Comparison of ENCODE assay signal across 1 cellular context in the genomic region with DNA sequence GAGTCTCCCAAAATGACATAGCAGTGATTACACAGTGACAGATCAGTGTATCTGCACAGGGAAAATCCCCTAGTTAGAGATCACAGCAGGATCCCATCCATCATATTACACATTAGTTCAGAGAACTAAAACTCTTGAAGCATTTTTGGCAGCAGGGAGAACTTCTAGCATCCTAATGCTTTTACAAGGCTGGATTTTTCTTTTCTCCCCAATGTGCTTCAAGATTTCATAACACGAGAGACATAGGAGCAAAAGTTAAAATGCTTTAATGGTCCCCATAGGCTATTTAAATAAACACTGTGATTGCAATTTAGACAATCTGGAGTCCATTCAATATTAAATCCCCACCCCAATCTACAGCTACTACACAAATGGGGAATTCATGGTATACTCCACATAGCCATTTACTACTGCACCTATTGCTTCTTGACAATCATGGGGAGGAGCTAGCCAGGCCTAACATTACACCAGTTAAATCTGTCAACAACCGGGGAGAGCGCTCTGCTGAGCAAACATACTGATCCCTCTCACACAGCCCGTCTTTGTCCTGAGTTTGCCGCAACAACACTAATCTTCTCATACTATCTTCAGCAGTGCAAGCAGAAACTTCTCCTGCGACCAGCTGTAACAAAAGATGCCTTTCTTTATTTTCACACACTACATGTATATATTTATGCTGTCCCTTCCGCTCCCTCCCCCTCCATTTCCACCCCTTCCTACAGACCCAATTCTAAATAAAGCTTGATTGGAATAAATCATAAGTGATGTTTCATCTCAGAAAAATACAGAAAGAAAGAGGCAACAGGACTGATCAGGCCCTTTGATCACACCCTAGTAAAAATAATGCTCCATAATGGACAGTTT.
A peak's percentile ranks its signal among the peaks of the same experiment; 100 is the strongest.
TF ChIP-seq lines count a peak whose summit lies in the region.

No MANE protein-coding gene starts in this region.

TF ChIP-seq in HepG2, 621 proteins besides CTCF, POLR2A, EP300 and RAD21 (continued from another document and continues in another):
- TF ChIP-seq, protein P1, sequence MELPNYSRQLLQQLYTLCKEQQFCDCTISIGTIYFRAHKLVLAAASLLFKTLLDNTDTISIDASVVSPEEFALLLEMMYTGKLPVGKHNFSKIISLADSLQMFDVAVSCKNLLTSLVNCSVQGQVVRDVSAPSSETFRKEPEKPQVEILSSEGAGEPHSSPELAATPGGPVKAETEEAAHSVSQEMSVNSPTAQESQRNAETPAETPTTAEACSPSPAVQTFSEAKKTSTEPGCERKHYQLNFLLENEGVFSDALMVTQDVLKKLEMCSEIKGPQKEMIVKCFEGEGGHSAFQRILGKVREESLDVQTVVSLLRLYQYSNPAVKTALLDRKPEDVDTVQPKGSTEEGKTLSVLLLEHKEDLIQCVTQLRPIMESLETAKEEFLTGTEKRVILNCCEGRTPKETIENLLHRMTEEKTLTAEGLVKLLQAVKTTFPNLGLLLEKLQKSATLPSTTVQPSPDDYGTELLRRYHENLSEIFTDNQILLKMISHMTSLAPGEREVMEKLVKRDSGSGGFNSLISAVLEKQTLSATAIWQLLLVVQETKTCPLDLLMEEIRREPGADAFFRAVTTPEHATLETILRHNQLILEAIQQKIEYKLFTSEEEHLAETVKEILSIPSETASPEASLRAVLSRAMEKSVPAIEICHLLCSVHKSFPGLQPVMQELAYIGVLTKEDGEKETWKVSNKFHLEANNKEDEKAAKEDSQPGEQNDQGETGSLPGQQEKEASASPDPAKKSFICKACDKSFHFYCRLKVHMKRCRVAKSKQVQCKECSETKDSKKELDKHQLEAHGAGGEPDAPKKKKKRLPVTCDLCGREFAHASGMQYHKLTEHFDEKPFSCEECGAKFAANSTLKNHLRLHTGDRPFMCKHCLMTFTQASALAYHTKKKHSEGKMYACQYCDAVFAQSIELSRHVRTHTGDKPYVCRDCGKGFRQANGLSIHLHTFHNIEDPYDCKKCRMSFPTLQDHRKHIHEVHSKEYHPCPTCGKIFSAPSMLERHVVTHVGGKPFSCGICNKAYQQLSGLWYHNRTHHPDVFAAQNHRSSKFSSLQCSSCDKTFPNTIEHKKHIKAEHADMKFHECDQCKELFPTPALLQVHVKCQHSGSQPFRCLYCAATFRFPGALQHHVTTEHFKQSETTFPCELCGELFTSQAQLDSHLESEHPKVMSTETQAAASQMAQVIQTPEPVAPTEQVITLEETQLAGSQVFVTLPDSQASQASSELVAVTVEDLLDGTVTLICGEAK (IDR thresholded peaks at IDR 0.05) = no peak
- TF ChIP-seq, protein P1 (CRISPR knock-in tag; IDR thresholded peaks at IDR 0.05) = no peak; the same call in 1 of the 2 replicates
- TF ChIP-seq ZSCAN21 (CRISPR knock-in tag; IDR thresholded peaks at IDR 0.05; ENCODE audit: borderline replicate concordance) (0 out of 2 replicates have a peak, but pooled peaks have one; percentile 52), ZBTB43 (CRISPR knock-in tag; conservative IDR thresholded peaks at IDR 0.05) (peak; percentile 74), ZMAT3 (CRISPR knock-in tag; conservative IDR thresholded peaks at IDR 0.05) (peak; percentile 46; the same call in 1 of the 2 replicates), THAP7 (CRISPR knock-in tag; IDR thresholded peaks at IDR 0.05) (no peak), HMG20A (CRISPR knock-in tag; IDR thresholded peaks at IDR 0.05; ENCODE audit: borderline replicate concordance) (peak; percentile 93), ZNF607 (CRISPR knock-in tag; IDR thresholded peaks at IDR 0.05; ENCODE audit: borderline replicate concordance) (no peak), ZNF646 (CRISPR knock-in tag; IDR thresholded peaks at IDR 0.05) (peak; percentile 51; the same call in 1 of the 2 replicates), MAFK (conservative IDR thresholded peaks at IDR 0.05 in 1 of 2, IDR thresholded peaks at IDR 0.05 in 1 of 2; ENCODE audit: low read length in 2 of 2) (peak; percentile 15 to 27; a peak in 2 of 4 replicates), ZSCAN29 (CRISPR knock-in tag; conservative IDR thresholded peaks at IDR 0.05) (0 out of 2 replicates have a peak, but pooled peaks have one; percentile 54), ARNTL (CRISPR knock-in tag; IDR thresholded peaks at IDR 0.05) (peak; percentile 64; the same call in 1 of the 2 replicates), DRAP1 (CRISPR knock-in tag; IDR thresholded peaks at IDR 0.05) (peak; percentile 63; the same call in 1 of the 2 replicates), GATA4 (IDR thresholded peaks at IDR 0.05; ENCODE audit: borderline replicate concordance, low read depth) (peak; percentile 88; the same call in 1 of the 2 replicates), FOSL2 (CRISPR knock-in tag; IDR thresholded peaks at IDR 0.05) (peak; percentile 81), NR2F2 (IDR thresholded peaks at IDR 0.05; ENCODE audit: borderline replicate concordance, low read depth) (peak; percentile 58; the same call in 1 of the 2 replicates)
- TF ChIP-seq, protein P2, sequence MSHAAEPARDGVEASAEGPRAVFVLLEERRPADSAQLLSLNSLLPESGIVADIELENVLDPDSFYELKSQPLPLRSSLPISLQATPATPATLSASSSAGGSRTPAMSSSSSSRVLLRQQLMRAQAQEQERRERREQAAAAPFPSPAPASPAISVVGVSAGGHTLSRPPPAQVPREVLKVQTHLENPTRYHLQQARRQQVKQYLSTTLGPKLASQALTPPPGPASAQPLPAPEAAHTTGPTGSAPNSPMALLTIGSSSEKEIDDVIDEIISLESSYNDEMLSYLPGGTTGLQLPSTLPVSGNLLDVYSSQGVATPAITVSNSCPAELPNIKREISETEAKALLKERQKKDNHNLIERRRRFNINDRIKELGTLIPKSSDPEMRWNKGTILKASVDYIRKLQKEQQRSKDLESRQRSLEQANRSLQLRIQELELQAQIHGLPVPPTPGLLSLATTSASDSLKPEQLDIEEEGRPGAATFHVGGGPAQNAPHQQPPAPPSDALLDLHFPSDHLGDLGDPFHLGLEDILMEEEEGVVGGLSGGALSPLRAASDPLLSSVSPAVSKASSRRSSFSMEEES (CRISPR knock-in tag; IDR thresholded peaks at IDR 0.05) = peak; percentile 70; the same call in 1 of the 2 replicates
- TF ChIP-seq, protein P3, sequence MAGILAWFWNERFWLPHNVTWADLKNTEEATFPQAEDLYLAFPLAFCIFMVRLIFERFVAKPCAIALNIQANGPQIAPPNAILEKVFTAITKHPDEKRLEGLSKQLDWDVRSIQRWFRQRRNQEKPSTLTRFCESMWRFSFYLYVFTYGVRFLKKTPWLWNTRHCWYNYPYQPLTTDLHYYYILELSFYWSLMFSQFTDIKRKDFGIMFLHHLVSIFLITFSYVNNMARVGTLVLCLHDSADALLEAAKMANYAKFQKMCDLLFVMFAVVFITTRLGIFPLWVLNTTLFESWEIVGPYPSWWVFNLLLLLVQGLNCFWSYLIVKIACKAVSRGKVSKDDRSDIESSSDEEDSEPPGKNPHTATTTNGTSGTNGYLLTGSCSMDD (CRISPR knock-in tag; IDR thresholded peaks at IDR 0.05) = no peak
- TF ChIP-seq, protein P4, sequence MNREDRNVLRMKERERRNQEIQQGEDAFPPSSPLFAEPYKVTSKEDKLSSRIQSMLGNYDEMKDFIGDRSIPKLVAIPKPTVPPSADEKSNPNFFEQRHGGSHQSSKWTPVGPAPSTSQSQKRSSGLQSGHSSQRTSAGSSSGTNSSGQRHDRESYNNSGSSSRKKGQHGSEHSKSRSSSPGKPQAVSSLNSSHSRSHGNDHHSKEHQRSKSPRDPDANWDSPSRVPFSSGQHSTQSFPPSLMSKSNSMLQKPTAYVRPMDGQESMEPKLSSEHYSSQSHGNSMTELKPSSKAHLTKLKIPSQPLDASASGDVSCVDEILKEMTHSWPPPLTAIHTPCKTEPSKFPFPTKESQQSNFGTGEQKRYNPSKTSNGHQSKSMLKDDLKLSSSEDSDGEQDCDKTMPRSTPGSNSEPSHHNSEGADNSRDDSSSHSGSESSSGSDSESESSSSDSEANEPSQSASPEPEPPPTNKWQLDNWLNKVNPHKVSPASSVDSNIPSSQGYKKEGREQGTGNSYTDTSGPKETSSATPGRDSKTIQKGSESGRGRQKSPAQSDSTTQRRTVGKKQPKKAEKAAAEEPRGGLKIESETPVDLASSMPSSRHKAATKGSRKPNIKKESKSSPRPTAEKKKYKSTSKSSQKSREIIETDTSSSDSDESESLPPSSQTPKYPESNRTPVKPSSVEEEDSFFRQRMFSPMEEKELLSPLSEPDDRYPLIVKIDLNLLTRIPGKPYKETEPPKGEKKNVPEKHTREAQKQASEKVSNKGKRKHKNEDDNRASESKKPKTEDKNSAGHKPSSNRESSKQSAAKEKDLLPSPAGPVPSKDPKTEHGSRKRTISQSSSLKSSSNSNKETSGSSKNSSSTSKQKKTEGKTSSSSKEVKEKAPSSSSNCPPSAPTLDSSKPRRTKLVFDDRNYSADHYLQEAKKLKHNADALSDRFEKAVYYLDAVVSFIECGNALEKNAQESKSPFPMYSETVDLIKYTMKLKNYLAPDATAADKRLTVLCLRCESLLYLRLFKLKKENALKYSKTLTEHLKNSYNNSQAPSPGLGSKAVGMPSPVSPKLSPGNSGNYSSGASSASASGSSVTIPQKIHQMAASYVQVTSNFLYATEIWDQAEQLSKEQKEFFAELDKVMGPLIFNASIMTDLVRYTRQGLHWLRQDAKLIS (CRISPR knock-in tag; IDR thresholded peaks at IDR 0.05) = no peak
